In the genomic region with DNA sequence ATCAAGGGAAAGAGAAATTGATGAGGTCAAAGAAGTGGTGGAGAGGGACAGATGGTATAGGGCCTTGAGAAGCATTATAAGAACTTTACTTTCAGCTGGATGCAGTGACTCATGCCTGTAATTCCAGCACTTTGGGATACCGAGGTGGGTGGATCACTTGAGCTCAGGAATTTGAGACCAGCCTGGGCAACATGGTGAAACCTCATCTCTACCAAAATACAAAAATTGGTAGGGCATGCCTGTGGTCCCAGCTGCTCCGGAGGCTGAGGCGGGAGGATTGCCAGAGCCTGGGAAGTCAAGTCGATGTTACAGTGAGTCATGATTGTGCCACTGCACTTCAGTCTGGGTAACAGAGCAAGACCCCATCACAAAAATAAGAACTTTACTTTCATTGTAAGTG, we compare ENCODE assay signal across 1 cellular context.
TF ChIP-seq lines count a peak whose summit lies in the region.

No MANE protein-coding gene starts in this region.

TF ChIP-seq in K562, 482 proteins besides CTCF, POLR2A, EP300 and RAD21:
- TF ChIP-seq, protein P1, sequence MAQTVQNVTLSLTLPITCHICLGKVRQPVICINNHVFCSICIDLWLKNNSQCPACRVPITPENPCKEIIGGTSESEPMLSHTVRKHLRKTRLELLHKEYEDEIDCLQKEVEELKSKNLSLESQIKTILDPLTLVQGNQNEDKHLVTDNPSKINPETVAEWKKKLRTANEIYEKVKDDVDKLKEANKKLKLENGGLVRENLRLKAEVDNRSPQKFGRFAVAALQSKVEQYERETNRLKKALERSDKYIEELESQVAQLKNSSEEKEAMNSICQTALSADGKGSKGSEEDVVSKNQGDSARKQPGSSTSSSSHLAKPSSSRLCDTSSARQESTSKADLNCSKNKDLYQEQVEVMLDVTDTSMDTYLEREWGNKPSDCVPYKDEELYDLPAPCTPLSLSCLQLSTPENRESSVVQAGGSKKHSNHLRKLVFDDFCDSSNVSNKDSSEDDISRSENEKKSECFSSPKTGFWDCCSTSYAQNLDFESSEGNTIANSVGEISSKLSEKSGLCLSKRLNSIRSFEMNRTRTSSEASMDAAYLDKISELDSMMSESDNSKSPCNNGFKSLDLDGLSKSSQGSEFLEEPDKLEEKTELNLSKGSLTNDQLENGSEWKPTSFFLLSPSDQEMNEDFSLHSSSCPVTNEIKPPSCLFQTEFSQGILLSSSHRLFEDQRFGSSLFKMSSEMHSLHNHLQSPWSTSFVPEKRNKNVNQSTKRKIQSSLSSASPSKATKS (CRISPR knock-in tag; IDR thresholded peaks at IDR 0.05), result no peak
- 0 out of 2 replicates have a peak, but pooled peaks have one; percentile 41 for TF ChIP-seq ZNF282 (CRISPR knock-in tag; IDR thresholded peaks at IDR 0.05)
- TF ChIP-seq, protein P2, sequence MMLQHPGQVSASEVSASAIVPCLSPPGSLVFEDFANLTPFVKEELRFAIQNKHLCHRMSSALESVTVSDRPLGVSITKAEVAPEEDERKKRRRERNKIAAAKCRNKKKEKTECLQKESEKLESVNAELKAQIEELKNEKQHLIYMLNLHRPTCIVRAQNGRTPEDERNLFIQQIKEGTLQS (IDR thresholded peaks at IDR 0.05), result 0 out of 2 replicates have a peak, but pooled peaks have one; percentile 10
- TF ChIP-seq, protein P2 (CRISPR knock-in tag; conservative IDR thresholded peaks at IDR 0.05), result no peak
